Comparison of ENCODE assay signal across 1 cellular context in genomic region chr1:110106013-110106941, GRCh38.
A peak's percentile ranks its signal among the peaks of the same experiment; 100 is the strongest.
TF ChIP-seq lines count a peak whose summit lies in the region.

No MANE protein-coding gene starts in this region.

TF ChIP-seq in HepG2, 621 proteins besides CTCF, POLR2A, EP300 and RAD21 (continued from another document and continues in another):
- no peak for TF ChIP-seq ZNF274 (CRISPR knock-in tag; IDR thresholded peaks at IDR 0.05)
- TF ChIP-seq, protein P1, sequence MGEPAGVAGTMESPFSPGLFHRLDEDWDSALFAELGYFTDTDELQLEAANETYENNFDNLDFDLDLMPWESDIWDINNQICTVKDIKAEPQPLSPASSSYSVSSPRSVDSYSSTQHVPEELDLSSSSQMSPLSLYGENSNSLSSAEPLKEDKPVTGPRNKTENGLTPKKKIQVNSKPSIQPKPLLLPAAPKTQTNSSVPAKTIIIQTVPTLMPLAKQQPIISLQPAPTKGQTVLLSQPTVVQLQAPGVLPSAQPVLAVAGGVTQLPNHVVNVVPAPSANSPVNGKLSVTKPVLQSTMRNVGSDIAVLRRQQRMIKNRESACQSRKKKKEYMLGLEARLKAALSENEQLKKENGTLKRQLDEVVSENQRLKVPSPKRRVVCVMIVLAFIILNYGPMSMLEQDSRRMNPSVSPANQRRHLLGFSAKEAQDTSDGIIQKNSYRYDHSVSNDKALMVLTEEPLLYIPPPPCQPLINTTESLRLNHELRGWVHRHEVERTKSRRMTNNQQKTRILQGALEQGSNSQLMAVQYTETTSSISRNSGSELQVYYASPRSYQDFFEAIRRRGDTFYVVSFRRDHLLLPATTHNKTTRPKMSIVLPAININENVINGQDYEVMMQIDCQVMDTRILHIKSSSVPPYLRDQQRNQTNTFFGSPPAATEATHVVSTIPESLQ (CRISPR knock-in tag; conservative IDR thresholded peaks at IDR 0.05): no peak
- no peak for TF ChIP-seq TFE3 (CRISPR knock-in tag; IDR thresholded peaks at IDR 0.05)
- no peak for TF ChIP-seq RELA (CRISPR knock-in tag; IDR thresholded peaks at IDR 0.05)
- TF ChIP-seq ZNF644 (CRISPR knock-in tag; IDR thresholded peaks at IDR 0.05; ENCODE audit: low read depth): no peak
- TF ChIP-seq FOXA1 (IDR thresholded peaks at IDR 0.05): no peak
- no peak for TF ChIP-seq FOXA1 (CRISPR knock-in tag; IDR thresholded peaks at IDR 0.05)
- TF ChIP-seq, protein P2, sequence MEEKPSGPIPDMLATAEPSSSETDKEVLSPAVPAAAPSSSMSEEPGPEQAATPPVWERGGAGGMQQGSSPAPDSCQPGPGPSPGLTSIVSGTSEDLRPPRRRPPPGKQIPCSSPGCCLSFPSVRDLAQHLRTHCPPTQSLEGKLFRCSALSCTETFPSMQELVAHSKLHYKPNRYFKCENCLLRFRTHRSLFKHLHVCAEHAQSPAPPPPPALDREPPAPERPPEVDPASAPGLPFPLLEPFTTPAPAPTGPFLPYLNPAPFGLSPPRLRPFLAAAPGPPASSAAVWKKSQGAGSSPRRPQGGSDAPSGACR (CRISPR knock-in tag; IDR thresholded peaks at IDR 0.05): no peak
- no peak for TF ChIP-seq ZNF263 (CRISPR knock-in tag; IDR thresholded peaks at IDR 0.05)
- TF ChIP-seq NR3C1 (CRISPR knock-in tag; IDR thresholded peaks at IDR 0.05): no peak
- no peak for TF ChIP-seq MED1 (CRISPR knock-in tag; IDR thresholded peaks at IDR 0.05)
- no peak for TF ChIP-seq ETV5 (CRISPR knock-in tag; IDR thresholded peaks at IDR 0.05; ENCODE audit: borderline replicate concordance)
- TF ChIP-seq, protein P3, sequence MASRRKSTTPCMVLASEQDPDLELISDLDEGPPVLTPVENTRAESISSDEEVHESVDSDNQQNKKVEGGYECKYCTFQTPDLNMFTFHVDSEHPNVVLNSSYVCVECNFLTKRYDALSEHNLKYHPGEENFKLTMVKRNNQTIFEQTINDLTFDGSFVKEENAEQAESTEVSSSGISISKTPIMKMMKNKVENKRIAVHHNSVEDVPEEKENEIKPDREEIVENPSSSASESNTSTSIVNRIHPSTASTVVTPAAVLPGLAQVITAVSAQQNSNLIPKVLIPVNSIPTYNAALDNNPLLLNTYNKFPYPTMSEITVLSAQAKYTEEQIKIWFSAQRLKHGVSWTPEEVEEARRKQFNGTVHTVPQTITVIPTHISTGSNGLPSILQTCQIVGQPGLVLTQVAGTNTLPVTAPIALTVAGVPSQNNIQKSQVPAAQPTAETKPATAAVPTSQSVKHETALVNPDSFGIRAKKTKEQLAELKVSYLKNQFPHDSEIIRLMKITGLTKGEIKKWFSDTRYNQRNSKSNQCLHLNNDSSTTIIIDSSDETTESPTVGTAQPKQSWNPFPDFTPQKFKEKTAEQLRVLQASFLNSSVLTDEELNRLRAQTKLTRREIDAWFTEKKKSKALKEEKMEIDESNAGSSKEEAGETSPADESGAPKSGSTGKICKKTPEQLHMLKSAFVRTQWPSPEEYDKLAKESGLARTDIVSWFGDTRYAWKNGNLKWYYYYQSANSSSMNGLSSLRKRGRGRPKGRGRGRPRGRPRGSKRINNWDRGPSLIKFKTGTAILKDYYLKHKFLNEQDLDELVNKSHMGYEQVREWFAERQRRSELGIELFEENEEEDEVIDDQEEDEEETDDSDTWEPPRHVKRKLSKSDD (CRISPR knock-in tag; IDR thresholded peaks at IDR 0.05; ENCODE audit: low read depth): no peak
- no peak for TF ChIP-seq ZSCAN21 (CRISPR knock-in tag; IDR thresholded peaks at IDR 0.05; ENCODE audit: borderline replicate concordance)
- TF ChIP-seq TBX2 (CRISPR knock-in tag; IDR thresholded peaks at IDR 0.05; ENCODE audit: borderline replicate concordance): no peak
- no peak for TF ChIP-seq CBX1 (IDR thresholded peaks at IDR 0.05; ENCODE audit: low read depth)
- TF ChIP-seq ZNF382 (CRISPR knock-in tag; IDR thresholded peaks at IDR 0.05; ENCODE audit: borderline replicate concordance): no peak
- TF ChIP-seq FOXO1 (CRISPR knock-in tag; IDR thresholded peaks at IDR 0.05): 0 out of 2 replicates have a peak, but pooled peaks have one; percentile 14
- 0 out of 2 replicates have a peak, but pooled peaks have one; percentile 12 for TF ChIP-seq GABPB1 (CRISPR knock-in tag; IDR thresholded peaks at IDR 0.05)
- no peak for TF ChIP-seq ZFYVE20 (CRISPR knock-in tag; IDR thresholded peaks at IDR 0.05; ENCODE audit: borderline replicate concordance, low read depth)
- no peak for TF ChIP-seq ZNF549 (CRISPR knock-in tag; IDR thresholded peaks at IDR 0.05)
- no peak for TF ChIP-seq ZSCAN30 (CRISPR knock-in tag; IDR thresholded peaks at IDR 0.05)
- no peak for TF ChIP-seq NFAT5 (CRISPR knock-in tag; IDR thresholded peaks at IDR 0.05)
- no peak for TF ChIP-seq KDM4B (CRISPR knock-in tag; IDR thresholded peaks at IDR 0.05)
- no peak for TF ChIP-seq HHEX (CRISPR knock-in tag; IDR thresholded peaks at IDR 0.05)
- no peak for TF ChIP-seq CBFB (CRISPR knock-in tag; IDR thresholded peaks at IDR 0.05)
- TF ChIP-seq CREB1 (IDR thresholded peaks at IDR 0.05): peak; percentile 43; the same call in 1 of the 2 replicates
- TF ChIP-seq CREB1 (CRISPR knock-in tag; IDR thresholded peaks at IDR 0.05): no peak
- TF ChIP-seq STAG1 (CRISPR knock-in tag; IDR thresholded peaks at IDR 0.05): peak; percentile 92
- no peak for TF ChIP-seq ZNF292 (CRISPR knock-in tag; IDR thresholded peaks at IDR 0.05; ENCODE audit: borderline replicate concordance, low read depth)
- TF ChIP-seq NBN (conservative IDR thresholded peaks at IDR 0.05): no peak
- TF ChIP-seq ZNF891 (CRISPR knock-in tag; IDR thresholded peaks at IDR 0.05): no peak
- TF ChIP-seq SUZ12 (IDR thresholded peaks at IDR 0.05; ENCODE audit: low read depth, low read length): no peak
- TF ChIP-seq BHLHE40 (IDR thresholded peaks at IDR 0.05; ENCODE audit: low read length): 0 out of 2 replicates have a peak, but pooled peaks have one; percentile 38
- TF ChIP-seq KDM3A (CRISPR knock-in tag; IDR thresholded peaks at IDR 0.05; ENCODE audit: low read depth): no peak
- TF ChIP-seq NONO (IDR thresholded peaks at IDR 0.05): no peak
- no peak for TF ChIP-seq NONO (CRISPR knock-in tag; conservative IDR thresholded peaks at IDR 0.05)
- no peak for TF ChIP-seq RNF219 (CRISPR knock-in tag; IDR thresholded peaks at IDR 0.05)
- TF ChIP-seq NR2F1 (CRISPR knock-in tag; IDR thresholded peaks at IDR 0.05): no peak
- no peak for TF ChIP-seq THAP8 (CRISPR knock-in tag; IDR thresholded peaks at IDR 0.05; ENCODE audit: borderline replicate concordance)
- TF ChIP-seq, protein P4, sequence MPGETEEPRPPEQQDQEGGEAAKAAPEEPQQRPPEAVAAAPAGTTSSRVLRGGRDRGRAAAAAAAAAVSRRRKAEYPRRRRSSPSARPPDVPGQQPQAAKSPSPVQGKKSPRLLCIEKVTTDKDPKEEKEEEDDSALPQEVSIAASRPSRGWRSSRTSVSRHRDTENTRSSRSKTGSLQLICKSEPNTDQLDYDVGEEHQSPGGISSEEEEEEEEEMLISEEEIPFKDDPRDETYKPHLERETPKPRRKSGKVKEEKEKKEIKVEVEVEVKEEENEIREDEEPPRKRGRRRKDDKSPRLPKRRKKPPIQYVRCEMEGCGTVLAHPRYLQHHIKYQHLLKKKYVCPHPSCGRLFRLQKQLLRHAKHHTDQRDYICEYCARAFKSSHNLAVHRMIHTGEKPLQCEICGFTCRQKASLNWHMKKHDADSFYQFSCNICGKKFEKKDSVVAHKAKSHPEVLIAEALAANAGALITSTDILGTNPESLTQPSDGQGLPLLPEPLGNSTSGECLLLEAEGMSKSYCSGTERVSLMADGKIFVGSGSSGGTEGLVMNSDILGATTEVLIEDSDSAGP (CRISPR knock-in tag; IDR thresholded peaks at IDR 0.05; ENCODE audit: borderline replicate concordance): 0 out of 2 replicates have a peak, but pooled peaks have one; percentile 12
- TF ChIP-seq ZNF337 (CRISPR knock-in tag; IDR thresholded peaks at IDR 0.05; ENCODE audit: borderline replicate concordance, low read depth): no peak
- no peak for TF ChIP-seq ZNF234 (CRISPR knock-in tag; conservative IDR thresholded peaks at IDR 0.05)
- no peak for TF ChIP-seq MIER3 (CRISPR knock-in tag; IDR thresholded peaks at IDR 0.05; ENCODE audit: borderline replicate concordance)
